21 cellular contexts compared by ENCODE assay signal in the genomic region with DNA sequence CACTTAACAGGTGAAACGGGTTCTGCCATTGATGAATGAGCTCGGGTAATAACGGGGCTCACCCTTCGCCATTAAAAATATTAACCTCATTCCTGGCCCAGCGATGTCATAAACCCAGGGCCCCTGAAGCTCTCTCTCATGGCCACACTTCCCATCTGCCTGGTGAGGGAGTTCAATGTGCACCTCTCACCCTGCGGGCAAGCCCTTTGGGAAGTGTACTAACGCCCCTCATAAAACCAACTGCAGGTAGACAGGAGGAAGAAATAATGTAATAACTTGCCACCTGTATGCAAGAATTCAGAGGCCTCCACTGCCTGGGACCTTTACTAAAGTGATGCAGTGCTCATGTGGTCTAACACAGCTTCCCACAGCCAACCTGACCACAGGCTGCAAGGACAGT.
"Had no signal": no experiment of that assay in that cellular context is flagged by ENCODE, and none has a peak within 500 bp of the region (broad histone marks: within the 10 kb centered on the region; RNA-seq: fewer than 3 reads in every experiment).

No MANE protein-coding gene starts in this region.

- H3K9me3 ChIP-seq: gastroesophageal sphincter, heart left ventricle, lower lobe of right lung, right lobe of liver, testis had no signal

- H3K4me3 ChIP-seq: coronary artery, gastroesophageal sphincter, heart left ventricle, lower lobe of right lung, right lobe of liver, skin epidermis, testis had no signal

- H3K36me3 ChIP-seq: gastroesophageal sphincter, heart left ventricle, lower lobe of right lung, right lobe of liver had no signal

- H3K27me3 ChIP-seq: gastroesophageal sphincter, heart left ventricle, right lobe of liver, testis had no signal

- DNase-seq: activated naive CD4-positive, alpha-beta T cell; activated T-cell treated with anti-CD3 and anti-CD28 coated beads, Interleukin-2, amount 50 U/mL, for 1 hour; islet precursor cell; lower lobe of right lung; mesendoderm; naive thymus-derived CD4-positive, alpha-beta T cell; occipital lobe; right lobe of liver; stimulated activated CD4-positive, alpha-beta T cell treated with anti-CD3 and anti-CD28 coated beads, Interleukin-15, amount 100 ng/mL, for 24 hours; stimulated activated CD4-positive, alpha-beta T cell treated with anti-CD3 and anti-CD28 coated beads, Interleukin-2, amount 100 ng/mL, for 48 hours; stimulated activated CD8-positive, alpha-beta memory T cell treated with anti-CD3 and anti-CD28 coated beads, Interleukin-4, amount 100 ng/mL, for 48 hours; stimulated activated naive B cell treated with anti-CD40 and anti-IgM and Interleukin-4, amounts not matched to agents 10 μg/mL and 1 μg/mL and 100 μg/mL, for 72 hours; T-helper 1 cell; T-helper 9 cell; testis had no signal

- ATAC-seq: gastroesophageal sphincter; heart left ventricle; left lobe of liver; lower lobe of right lung; naive thymus-derived CD4-positive, alpha-beta T cell; right lobe of liver; stimulated activated naive B cell treated with anti-CD40 and anti-IgM and Interleukin-4, amounts not matched to agents 10 μg/mL and 1 μg/mL and 100 μg/mL, for 72 hours; WTC11 had no signal

- H3K27ac ChIP-seq: coronary artery, gastroesophageal sphincter, lower lobe of right lung, testis had no signal
